Comparison of ENCODE assay signal across 1 cellular context in the genomic region with DNA sequence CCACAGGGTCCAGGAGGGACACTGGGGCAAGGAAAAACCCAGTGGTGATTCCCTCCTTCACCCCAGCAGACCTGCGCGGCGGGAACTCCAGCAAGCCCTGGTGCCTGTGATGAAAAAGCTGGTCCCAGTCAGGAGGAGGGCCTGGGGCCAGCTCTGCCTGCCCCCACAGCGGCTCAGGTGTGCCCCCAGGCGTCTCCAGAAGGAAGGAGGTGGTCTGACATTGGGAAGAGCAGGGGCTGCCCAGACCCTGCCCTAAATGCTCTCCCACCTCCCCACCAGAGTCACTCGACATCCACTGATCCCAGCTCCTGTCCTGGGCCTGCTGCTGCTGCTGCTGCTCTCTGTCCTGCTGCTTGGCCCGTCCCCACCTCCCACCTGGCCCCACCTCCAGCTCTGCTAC.
TF ChIP-seq lines count a peak whose summit lies in the region.

No MANE protein-coding gene starts in this region.

TF ChIP-seq in GM12878, 131 proteins besides CTCF, POLR2A, EP300 and RAD21:
- TF ChIP-seq ESRRA (IDR thresholded peaks at IDR 0.05; ENCODE audit: low read length), result no peak
- no peak for TF ChIP-seq MEF2B (IDR thresholded peaks at IDR 0.05; ENCODE audit: partially characterized antibody, poor library complexity, severe bottlenecking)
- TF ChIP-seq, protein P1, sequence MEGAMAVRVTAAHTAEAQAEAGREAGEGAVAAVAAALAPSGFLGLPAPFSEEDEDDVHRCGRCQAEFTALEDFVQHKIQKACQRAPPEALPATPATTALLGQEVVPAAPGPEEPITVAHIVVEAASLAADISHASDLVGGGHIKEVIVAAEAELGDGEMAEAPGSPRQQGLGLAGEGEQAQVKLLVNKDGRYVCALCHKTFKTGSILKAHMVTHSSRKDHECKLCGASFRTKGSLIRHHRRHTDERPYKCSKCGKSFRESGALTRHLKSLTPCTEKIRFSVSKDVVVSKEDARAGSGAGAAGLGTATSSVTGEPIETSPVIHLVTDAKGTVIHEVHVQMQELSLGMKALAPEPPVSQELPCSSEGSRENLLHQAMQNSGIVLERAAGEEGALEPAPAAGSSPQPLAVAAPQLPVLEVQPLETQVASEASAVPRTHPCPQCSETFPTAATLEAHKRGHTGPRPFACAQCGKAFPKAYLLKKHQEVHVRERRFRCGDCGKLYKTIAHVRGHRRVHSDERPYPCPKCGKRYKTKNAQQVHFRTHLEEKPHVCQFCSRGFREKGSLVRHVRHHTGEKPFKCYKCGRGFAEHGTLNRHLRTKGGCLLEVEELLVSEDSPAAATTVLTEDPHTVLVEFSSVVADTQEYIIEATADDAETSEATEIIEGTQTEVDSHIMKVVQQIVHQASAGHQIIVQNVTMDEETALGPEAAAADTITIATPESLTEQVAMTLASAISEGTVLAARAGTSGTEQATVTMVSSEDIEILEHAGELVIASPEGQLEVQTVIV (IDR thresholded peaks at IDR 0.05; ENCODE audit: borderline replicate concordance, partially characterized antibody), result no peak
- no peak for TF ChIP-seq SMAD1 (IDR thresholded peaks at IDR 0.05; ENCODE audit: low read depth, partially characterized antibody)
- TF ChIP-seq SUPT20H (IDR thresholded peaks at IDR 0.05; ENCODE audit: borderline replicate concordance, control insufficient read depth, low read depth, low read length), result no peak
- TF ChIP-seq, protein P2, sequence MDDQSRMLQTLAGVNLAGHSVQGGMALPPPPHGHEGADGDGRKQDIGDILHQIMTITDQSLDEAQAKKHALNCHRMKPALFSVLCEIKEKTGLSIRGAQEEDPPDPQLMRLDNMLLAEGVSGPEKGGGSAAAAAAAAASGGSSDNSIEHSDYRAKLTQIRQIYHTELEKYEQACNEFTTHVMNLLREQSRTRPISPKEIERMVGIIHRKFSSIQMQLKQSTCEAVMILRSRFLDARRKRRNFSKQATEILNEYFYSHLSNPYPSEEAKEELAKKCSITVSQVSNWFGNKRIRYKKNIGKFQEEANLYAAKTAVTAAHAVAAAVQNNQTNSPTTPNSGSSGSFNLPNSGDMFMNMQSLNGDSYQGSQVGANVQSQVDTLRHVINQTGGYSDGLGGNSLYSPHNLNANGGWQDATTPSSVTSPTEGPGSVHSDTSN (IDR thresholded peaks at IDR 0.05; ENCODE audit: insufficient replicate concordance, low read depth, low read length), result no peak
- TF ChIP-seq STAT1 (conservative IDR thresholded peaks at IDR 0.05), result no peak
